Comparison of ENCODE assay signal across 1 cellular context in genomic region chr3:111236833-111237713, GRCh38.
TF ChIP-seq lines count a peak whose summit lies in the region.

No MANE protein-coding gene starts in this region.

TF ChIP-seq in IMR-90, 13 proteins besides CTCF, POLR2A, EP300 and RAD21 (continued from another document):
- TF ChIP-seq RCOR1 (IDR thresholded peaks at IDR 0.05; ENCODE audit: insufficient replicate concordance, low read length) (no peak), MAFK (IDR thresholded peaks at IDR 0.05; ENCODE audit: low read depth, low read length) (no peak), FOS (IDR thresholded peaks at IDR 0.05; ENCODE audit: low read depth, low read length) (no peak), MAZ (IDR thresholded peaks at IDR 0.05; ENCODE audit: borderline replicate concordance, low read depth, low read length) (no peak), CEBPB (IDR thresholded peaks at IDR 0.05; ENCODE audit: low read depth, low read length) (no peak), NFE2L2 (IDR thresholded peaks at IDR 0.05; ENCODE audit: low read depth, low read length) (no peak), ELK1 (IDR thresholded peaks at IDR 0.05; ENCODE audit: borderline replicate concordance, low read depth, low read length) (no peak), SMC3 (IDR thresholded peaks at IDR 0.05; ENCODE audit: low read depth, low read length) (no peak), MXI1 (IDR thresholded peaks at IDR 0.05; ENCODE audit: borderline replicate concordance, low read depth, low read length) (no peak), RFX5 (IDR thresholded peaks at IDR 0.05; ENCODE audit: low read depth, low read length) (no peak), BHLHE40 (IDR thresholded peaks at IDR 0.05; ENCODE audit: low read depth, low read length) (no peak)
